Comparison of ENCODE assay signal across 13 cellular contexts in genomic region chr13:100108913-100109507, GRCh38. TPM values are rescaled to one million over a fixed set of nuclear protein-coding genes. Genes with fewer than 3 reads are reported as not detected.
DNase-seq lines count a peak whose midpoint lies in the region; ATAC-seq, FAIRE-seq and TF ChIP-seq lines count a peak whose summit lies in the region.
"Had no signal": no experiment of that assay in that cellular context is flagged by ENCODE, and none has a peak within 500 bp of the region (broad histone marks: within the 10 kb centered on the region; RNA-seq: fewer than 3 reads in every experiment).

No MANE protein-coding gene starts in this region.

- H3K9me3 ChIP-seq in Karpas-422 (ENCODE audit: low read length) (no peaks in the 10 kb centered on the region), pancreas (no peaks in the 10 kb centered on the region)

- no peak overlapping the region for H3K27ac ChIP-seq in Karpas-422 (ENCODE audit: low read length)
- H3K27ac ChIP-seq in pancreas: peak overlapping the region in 1 of 4 donors; percentile 35

- no peak for FAIRE-seq in pancreas (lab: Jason Lieb, UNC)

- no peak overlapping the region; the same call in 1 of the 2 replicates for H3K9ac ChIP-seq in Karpas-422 (ENCODE audit: low read length)

- peak overlapping the region; percentile 62; the same call in 1 of the 2 replicates for H2AFZ ChIP-seq in Karpas-422 (ENCODE audit: low read length)

- no peak overlapping the region for H3K4me2 ChIP-seq in Karpas-422 (ENCODE audit: low read depth, low read length, poor library complexity, severe bottlenecking)

- H3K4me3 ChIP-seq in Karpas-422 (ENCODE audit: low read length) (no peak overlapping the region), pancreas (no peak overlapping the region)

- DNase-seq in HCEC 1CT (peak; percentile 50), Karpas-422 (no peak), pancreas (no peak), NCI-H774 (lab: John Stamatoyannopoulos, UW) (no peak), hippocampal formation (lab: John Stamatoyannopoulos, UW) (no peak), left lobe of liver (ENCODE audit: low spot score) (no peak), GM10266 (ENCODE audit: extremely low spot score) (no peak)
- DNase-seq: activated B cell treated with CpG ODN at 0.5 μM for 24 hours; activated T-cell treated with anti-CD3 and anti-CD28 coated beads, Interleukin-2, amount 50 U/mL, for 72 hours; immature natural killer cell; nephron progenitor cell; SHP77 had no signal

- H3K27me3 ChIP-seq in Karpas-422 (ENCODE audit: low read length) (no peaks in the 10 kb centered on the region), pancreas (no peaks in the 10 kb centered on the region)

- intact Hi-C loops in pancreas (cut with DNase I): no loop called here

- peaks cover 11% of the 10 kb centered on the region for H3K4me1 ChIP-seq in Karpas-422 (ENCODE audit: low read length)
- H3K4me1 ChIP-seq in pancreas: peaks cover 17 to 22% (median 20%) of the 10 kb centered on the region in 3 donors

- no peaks in the 10 kb centered on the region for H3K79me2 ChIP-seq in Karpas-422 (ENCODE audit: low read length)

- H4K20me1 ChIP-seq in Karpas-422 (ENCODE audit: insufficient read depth, low read depth, low read length): no peaks in the 10 kb centered on the region

- H3K36me3 ChIP-seq in Karpas-422 (ENCODE audit: insufficient read depth, low read length) (no peaks in the 10 kb centered on the region), pancreas (no peaks in the 10 kb centered on the region)

- no peaks in the 10 kb centered on the region for H3K9me2 ChIP-seq in Karpas-422 (replicated peaks; ENCODE audit: insufficient read depth, low read length)

- TF ChIP-seq CTCF in pancreas (IDR thresholded peaks at IDR 0.05) (no peak), GM10266 (IDR thresholded peaks at IDR 0.05; ENCODE audit: control insufficient read depth, insufficient read depth, low read depth, missing control alignments) (no peak)

- WGBS in pancreas, 2 donors: 41 to 46% methylated on average over 3 of the region's 3 CpGs

- ATAC-seq in GM19025 (IDR thresholded peaks at IDR 0.05; ENCODE audit: low read depth, unreplicated experiment) (peak; percentile 67), pancreas (peak in 3 of 4 donors; percentile 60 to 70 (median 67)), left lobe of liver (no peak)
- ATAC-seq: activated T-cell treated with anti-CD3 and anti-CD28 coated beads, Interleukin-2, amount 50 U/mL, for 72 hours had no signal

RNA-seq across cellular contexts. Expression of gene PCCA, which starts 20.1 kb away (rescaled TPM):
- 4.3 and 7.0 TPM in 2 replicates for total RNA-seq in Karpas-422 (2014; rRNA removed; shearing (Covaris generic); ENCODE audit: low replicate concordance)
- total RNA-seq in pancreas: 10 to 100 TPM; 20.4 to 32.1 (median 24.1) TPM
- 10 to 100 TPM; 14.2 to 30.6 TPM for polyA plus RNA-seq in pancreas
- 83.5 TPM for total RNA-seq in left lobe of liver
